In genomic region chr1:240608707-240609106, GRCh38 we compare ENCODE assay signal across 10 cellular contexts. TPM values are rescaled to one million over a fixed set of nuclear protein-coding genes. Genes with fewer than 3 reads are reported as not detected.
A peak's percentile ranks its signal among the peaks of the same experiment; 100 is the strongest.
DNase-seq lines count a peak whose midpoint lies in the region; ATAC-seq, FAIRE-seq and TF ChIP-seq lines count a peak whose summit lies in the region.
"Had no signal": no experiment of that assay in that cellular context is flagged by ENCODE, and none has a peak within 500 bp of the region (broad histone marks: within the 10 kb centered on the region; RNA-seq: fewer than 3 reads in every experiment).

No MANE protein-coding gene starts in this region.

- TF ChIP-seq CTCF in activated CD8-positive, alpha-beta T cell treated with anti-CD3 and anti-CD28 coated beads for 36 hours (IDR thresholded peaks at IDR 0.05): no peak
- TF ChIP-seq CTCF in OCI-LY7 (conservative IDR thresholded peaks at IDR 0.05; ENCODE audit: low read length) (peak; percentile 63), fibroblast of the aortic adventitia (IDR thresholded peaks at IDR 0.05; ENCODE audit: insufficient read depth, low read length) (peak; percentile 24)

- no peak overlapping the region for H3K4me3 Mint-ChIP-seq in activated CD8-positive, alpha-beta T cell treated with anti-CD3 and anti-CD28 coated beads for 36 hours
- H3K4me3 Mint-ChIP-seq in activated CD8-positive, alpha-beta T cell treated with anti-CD3 and anti-CD28 coated beads, Interleukin-2, amount 10 ng/mL, durations not matched to agents 7 days and 5 days: no peak overlapping the region
- H3K4me3 Mint-ChIP-seq: dendritic cell treated with granulocyte-macrophage colony-stimulating factor and Interleukin-4, amounts not matched to agents 40 ng/mL and 50 ng/mL, for 4 days had no signal

- intact Hi-C loops in activated CD8-positive, alpha-beta T cell treated with anti-CD3 and anti-CD28 coated beads for 36 hours (cut with micrococcal nuclease): loop anchor here (10.0 kb wide), 1 partner anchor 154 kb away; no protein-coding TSS in a partner anchor
- intact Hi-C loops in OCI-LY7 (cut with micrococcal nuclease; ENCODE audit: unreplicated experiment): no loop called here

- H3K4me3 ChIP-seq in OCI-LY7 (ENCODE audit: low read depth, low read length, poor library complexity, severe bottlenecking): no peak overlapping the region
- H3K4me3 ChIP-seq in fibroblast of the aortic adventitia (ENCODE audit: low read depth, low read length): no peak overlapping the region

- no peaks in the 10 kb centered on the region for H4K20me1 ChIP-seq in OCI-LY7 (ENCODE audit: insufficient read depth, low read length)

- H3K36me3 ChIP-seq in OCI-LY7 (ENCODE audit: insufficient read depth, low read length): no peaks in the 10 kb centered on the region

- H2AFZ ChIP-seq in OCI-LY7 (ENCODE audit: low read length): no peak overlapping the region

- DNase-seq in activated CD8-positive, alpha-beta T cell treated with anti-CD3 and anti-CD28 coated beads for 36 hours: peak; percentile 13
- DNase-seq in activated CD8-positive, alpha-beta T cell treated with anti-CD3 and anti-CD28 coated beads, Interleukin-2, amount 10 ng/mL, durations not matched to agents 7 days and 5 days: no peak
- DNase-seq in OCI-LY7 (ENCODE audit: low spot score): peak; percentile 4
- no peak for DNase-seq in fibroblast of the aortic adventitia (ENCODE audit: low read depth)
- DNase-seq in urothelium cell line (ENCODE audit: low spot score): peak; percentile 46
- DNase-seq in NCI-H1694 (lab: John Stamatoyannopoulos, UW): no peak
- DNase-seq: small intestine had no signal

- H3K36me3 Mint-ChIP-seq in activated CD8-positive, alpha-beta T cell treated with anti-CD3 and anti-CD28 coated beads for 36 hours (ENCODE audit: low read depth): no peaks in the 10 kb centered on the region
- H3K36me3 Mint-ChIP-seq in activated CD8-positive, alpha-beta T cell treated with anti-CD3 and anti-CD28 coated beads, Interleukin-2, amount 10 ng/mL, durations not matched to agents 7 days and 5 days (ENCODE audit: low read depth): no peaks in the 10 kb centered on the region

- H3K4me1 Mint-ChIP-seq in activated CD8-positive, alpha-beta T cell treated with anti-CD3 and anti-CD28 coated beads for 36 hours (ENCODE audit: low read depth): peaks cover 20% of the 10 kb centered on the region
- H3K4me1 Mint-ChIP-seq in activated CD8-positive, alpha-beta T cell treated with anti-CD3 and anti-CD28 coated beads, Interleukin-2, amount 10 ng/mL, durations not matched to agents 7 days and 5 days (ENCODE audit: low read depth): peaks cover 27% of the 10 kb centered on the region

- BruUV-seq in OCI-LY7 (replicated peaks; lab: Mats Ljungman, UMichigan): no TSS peak

- H3K4me1 ChIP-seq in OCI-LY7 (ENCODE audit: insufficient read depth, low read length, poor library complexity, severe bottlenecking): no peaks in the 10 kb centered on the region

- no peak overlapping the region for H3K4me2 ChIP-seq in OCI-LY7 (ENCODE audit: low read length)

- POLR2A ChIA-PET in activated CD8-positive, alpha-beta T cell treated with anti-CD3 and anti-CD28 coated beads for 36 hours (lab: Charles Lee): no interaction called here
- POLR2A ChIA-PET in activated CD8-positive, alpha-beta T cell treated with anti-CD3 and anti-CD28 coated beads, Interleukin-2, amount 10 ng/mL, durations not matched to agents 7 days and 5 days (lab: Charles Lee): no interaction called here
- POLR2A ChIA-PET in OCI-LY7 (lab: Charles Lee): interaction anchor here (0.7 kb wide), 1 partner anchor 180 kb away, joined by 3 read pairs; no protein-coding TSS in a partner anchor

- CTCF ChIA-PET in activated CD8-positive, alpha-beta T cell treated with anti-CD3 and anti-CD28 coated beads for 36 hours (lab: Charles Lee): interaction anchor here (0.9 to 1.2 kb wide), 2 partner anchors 11 to 150 kb away, joined by 5 read pairs; no protein-coding TSS in a partner anchor
- CTCF ChIA-PET in activated CD8-positive, alpha-beta T cell treated with anti-CD3 and anti-CD28 coated beads, Interleukin-2, amount 10 ng/mL, durations not matched to agents 7 days and 5 days (lab: Charles Lee): interaction anchor here (0.5 to 1.0 kb wide), 2 partner anchors 75 to 153 kb away, joined by 3 to 4 read pairs; no protein-coding TSS in a partner anchor
- CTCF ChIA-PET in OCI-LY7 (lab: Charles Lee; ENCODE audit: unreplicated experiment): no interaction called here

- no peak for ATAC-seq in activated CD8-positive, alpha-beta T cell treated with anti-CD3 and anti-CD28 coated beads for 36 hours
- ATAC-seq in activated CD8-positive, alpha-beta T cell treated with anti-CD3 and anti-CD28 coated beads, Interleukin-2, amount 10 ng/mL, durations not matched to agents 7 days and 5 days: no peak
- no peak for ATAC-seq in HG03354 (IDR thresholded peaks at IDR 0.05; ENCODE audit: poor library complexity, severe bottlenecking, unreplicated experiment)
- ATAC-seq in GM21786 (IDR thresholded peaks at IDR 0.05; ENCODE audit: unreplicated experiment): no peak

- FAIRE-seq in urothelium cell line (lab: Jason Lieb, UNC): no peak
- FAIRE-seq: small intestine had no signal

- no peak overlapping the region for H3K27ac Mint-ChIP-seq in activated CD8-positive, alpha-beta T cell treated with anti-CD3 and anti-CD28 coated beads for 36 hours
- H3K27ac Mint-ChIP-seq in activated CD8-positive, alpha-beta T cell treated with anti-CD3 and anti-CD28 coated beads, Interleukin-2, amount 10 ng/mL, durations not matched to agents 7 days and 5 days: no peak overlapping the region
- H3K27ac Mint-ChIP-seq: dendritic cell treated with granulocyte-macrophage colony-stimulating factor and Interleukin-4, amounts not matched to agents 40 ng/mL and 50 ng/mL, for 4 days had no signal

- no peaks in the 10 kb centered on the region for H3K9me3 ChIP-seq in OCI-LY7 (ENCODE audit: low read length)

- H3K9me3 Mint-ChIP-seq in activated CD8-positive, alpha-beta T cell treated with anti-CD3 and anti-CD28 coated beads for 36 hours: no peaks in the 10 kb centered on the region
- no peaks in the 10 kb centered on the region for H3K9me3 Mint-ChIP-seq in activated CD8-positive, alpha-beta T cell treated with anti-CD3 and anti-CD28 coated beads, Interleukin-2, amount 10 ng/mL, durations not matched to agents 7 days and 5 days (ENCODE audit: insufficient read depth)
- H3K9me3 Mint-ChIP-seq: dendritic cell treated with granulocyte-macrophage colony-stimulating factor and Interleukin-4, amounts not matched to agents 40 ng/mL and 50 ng/mL, for 4 days had no signal

- H3K27ac ChIP-seq in OCI-LY7 (ENCODE audit: low read depth, low read length, poor library complexity, severe bottlenecking): no peak overlapping the region

- no peaks in the 10 kb centered on the region for H3K9me2 ChIP-seq in OCI-LY7 (ENCODE audit: insufficient read depth, low read length)

- no peaks in the 10 kb centered on the region for H3K79me2 ChIP-seq in OCI-LY7 (ENCODE audit: insufficient read depth, low read depth, low read length)

- peaks cover 38% of the 10 kb centered on the region for H3K27me3 Mint-ChIP-seq in activated CD8-positive, alpha-beta T cell treated with anti-CD3 and anti-CD28 coated beads for 36 hours
- H3K27me3 Mint-ChIP-seq in activated CD8-positive, alpha-beta T cell treated with anti-CD3 and anti-CD28 coated beads, Interleukin-2, amount 10 ng/mL, durations not matched to agents 7 days and 5 days (ENCODE audit: low read depth): peaks cover 32% of the 10 kb centered on the region

RNA-seq across cellular contexts. Expression of gene GREM2, which starts 3.2 kb away (rescaled TPM):
- total RNA-seq in activated CD8-positive, alpha-beta T cell treated with anti-CD3 and anti-CD28 coated beads for 36 hours: not detected
- not detected for total RNA-seq in activated CD8-positive, alpha-beta T cell treated with anti-CD3 and anti-CD28 coated beads, Interleukin-2, amount 10 ng/mL, durations not matched to agents 7 days and 5 days
- not detected in 2 replicates for total RNA-seq in OCI-LY7 (2014; rRNA removed; shearing (Covaris generic))
- total RNA-seq in OCI-LY7 (2022) (not detected in 2 replicates), fibroblast of the aortic adventitia (ENCODE audit: low replicate concordance) (2.0 and 26.8 TPM in 2 replicates)

Comparison
In these comparisons a context has a peak if more than half of its experiments do, and no peak if none do; other contexts are left out.
1. DNase-seq: peak in activated CD8-positive, alpha-beta T cell treated with anti-CD3 and anti-CD28 coated beads for 36 hours (single experiment), OCI-LY7 (single experiment) and urothelium cell line (single experiment); none in activated CD8-positive, alpha-beta T cell treated with anti-CD3 and anti-CD28 coated beads, Interleukin-2, amount 10 ng/mL, durations not matched to agents 7 days and 5 days (single experiment), fibroblast of the aortic adventitia (single experiment) and NCI-H1694 (single experiment).